ENCODE assay signal across 3 cellular contexts in the genomic region with DNA sequence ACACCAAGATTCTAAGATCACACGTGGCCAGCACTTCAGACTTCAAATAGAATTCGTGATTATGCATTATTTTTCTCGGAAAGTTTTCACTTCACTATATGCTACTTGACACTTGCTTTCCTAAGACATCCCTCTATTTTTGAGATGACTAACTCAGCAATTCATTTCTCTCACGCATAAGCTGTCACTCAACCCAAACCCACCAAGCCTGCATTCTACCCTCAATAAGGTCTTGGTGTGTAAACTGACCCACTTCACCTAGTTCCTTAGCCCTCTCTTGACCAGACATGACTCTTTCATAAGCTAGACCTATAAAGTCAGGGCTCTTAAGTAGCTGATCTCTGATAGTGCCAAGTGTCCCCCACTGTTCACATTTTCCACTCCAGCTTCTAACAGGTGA.
TF ChIP-seq lines count a peak whose summit lies in the region.

No MANE protein-coding gene starts in this region.

TF ChIP-seq in SK-N-SH, 30 proteins besides CTCF, POLR2A, EP300 and RAD21:
- TF ChIP-seq NRF1 (IDR thresholded peaks at IDR 0.05; ENCODE audit: low read depth, low read length) (no peak), FOSL2 (IDR thresholded peaks at IDR 0.05; ENCODE audit: borderline replicate concordance, low read depth) (no peak), RCOR1 (IDR thresholded peaks at IDR 0.05; ENCODE audit: low read length) (no peak), RXRA (IDR thresholded peaks at IDR 0.05; ENCODE audit: borderline replicate concordance, low read depth) (no peak), FOXJ3 (CRISPR knock-in tag; IDR thresholded peaks at IDR 0.05) (no peak), MXI1 (IDR thresholded peaks at IDR 0.05; ENCODE audit: low read depth, low read length) (no peak), CHD2 (IDR thresholded peaks at IDR 0.05; ENCODE audit: low read length, partially characterized antibody) (no peak)
- TF ChIP-seq, protein P1, sequence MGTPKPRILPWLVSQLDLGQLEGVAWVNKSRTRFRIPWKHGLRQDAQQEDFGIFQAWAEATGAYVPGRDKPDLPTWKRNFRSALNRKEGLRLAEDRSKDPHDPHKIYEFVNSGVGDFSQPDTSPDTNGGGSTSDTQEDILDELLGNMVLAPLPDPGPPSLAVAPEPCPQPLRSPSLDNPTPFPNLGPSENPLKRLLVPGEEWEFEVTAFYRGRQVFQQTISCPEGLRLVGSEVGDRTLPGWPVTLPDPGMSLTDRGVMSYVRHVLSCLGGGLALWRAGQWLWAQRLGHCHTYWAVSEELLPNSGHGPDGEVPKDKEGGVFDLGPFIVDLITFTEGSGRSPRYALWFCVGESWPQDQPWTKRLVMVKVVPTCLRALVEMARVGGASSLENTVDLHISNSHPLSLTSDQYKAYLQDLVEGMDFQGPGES (IDR thresholded peaks at IDR 0.05; ENCODE audit: low read depth, low read length): no peak
- TF ChIP-seq, protein P2, sequence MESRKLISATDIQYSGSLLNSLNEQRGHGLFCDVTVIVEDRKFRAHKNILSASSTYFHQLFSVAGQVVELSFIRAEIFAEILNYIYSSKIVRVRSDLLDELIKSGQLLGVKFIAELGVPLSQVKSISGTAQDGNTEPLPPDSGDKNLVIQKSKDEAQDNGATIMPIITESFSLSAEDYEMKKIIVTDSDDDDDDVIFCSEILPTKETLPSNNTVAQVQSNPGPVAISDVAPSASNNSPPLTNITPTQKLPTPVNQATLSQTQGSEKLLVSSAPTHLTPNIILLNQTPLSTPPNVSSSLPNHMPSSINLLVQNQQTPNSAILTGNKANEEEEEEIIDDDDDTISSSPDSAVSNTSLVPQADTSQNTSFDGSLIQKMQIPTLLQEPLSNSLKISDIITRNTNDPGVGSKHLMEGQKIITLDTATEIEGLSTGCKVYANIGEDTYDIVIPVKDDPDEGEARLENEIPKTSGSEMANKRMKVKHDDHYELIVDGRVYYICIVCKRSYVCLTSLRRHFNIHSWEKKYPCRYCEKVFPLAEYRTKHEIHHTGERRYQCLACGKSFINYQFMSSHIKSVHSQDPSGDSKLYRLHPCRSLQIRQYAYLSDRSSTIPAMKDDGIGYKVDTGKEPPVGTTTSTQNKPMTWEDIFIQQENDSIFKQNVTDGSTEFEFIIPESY (IDR thresholded peaks at IDR 0.05; ENCODE audit: borderline replicate concordance, low read depth): no peak
- TF ChIP-seq, protein P3, sequence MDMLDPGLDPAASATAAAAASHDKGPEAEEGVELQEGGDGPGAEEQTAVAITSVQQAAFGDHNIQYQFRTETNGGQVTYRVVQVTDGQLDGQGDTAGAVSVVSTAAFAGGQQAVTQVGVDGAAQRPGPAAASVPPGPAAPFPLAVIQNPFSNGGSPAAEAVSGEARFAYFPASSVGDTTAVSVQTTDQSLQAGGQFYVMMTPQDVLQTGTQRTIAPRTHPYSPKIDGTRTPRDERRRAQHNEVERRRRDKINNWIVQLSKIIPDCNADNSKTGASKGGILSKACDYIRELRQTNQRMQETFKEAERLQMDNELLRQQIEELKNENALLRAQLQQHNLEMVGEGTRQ (IDR thresholded peaks at IDR 0.05; ENCODE audit: borderline replicate concordance, low read depth, low read length): no peak
- TF ChIP-seq, protein P4, sequence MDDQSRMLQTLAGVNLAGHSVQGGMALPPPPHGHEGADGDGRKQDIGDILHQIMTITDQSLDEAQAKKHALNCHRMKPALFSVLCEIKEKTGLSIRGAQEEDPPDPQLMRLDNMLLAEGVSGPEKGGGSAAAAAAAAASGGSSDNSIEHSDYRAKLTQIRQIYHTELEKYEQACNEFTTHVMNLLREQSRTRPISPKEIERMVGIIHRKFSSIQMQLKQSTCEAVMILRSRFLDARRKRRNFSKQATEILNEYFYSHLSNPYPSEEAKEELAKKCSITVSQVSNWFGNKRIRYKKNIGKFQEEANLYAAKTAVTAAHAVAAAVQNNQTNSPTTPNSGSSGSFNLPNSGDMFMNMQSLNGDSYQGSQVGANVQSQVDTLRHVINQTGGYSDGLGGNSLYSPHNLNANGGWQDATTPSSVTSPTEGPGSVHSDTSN (IDR thresholded peaks at IDR 0.05): no peak

TF ChIP-seq in SK-N-SH treated with all-trans-retinoic acid at 6 μM for 48 hours, 23 proteins besides CTCF, POLR2A, EP300 and RAD21:
- no peak for TF ChIP-seq RARB (CRISPR knock-in tag; IDR thresholded peaks at IDR 0.05)
- no peak for TF ChIP-seq ZFP3 (CRISPR knock-in tag; IDR thresholded peaks at IDR 0.05)
- no peak for TF ChIP-seq ZNF70 (CRISPR knock-in tag; IDR thresholded peaks at IDR 0.05)
- no peak for TF ChIP-seq TCF4 (CRISPR knock-in tag; IDR thresholded peaks at IDR 0.05; ENCODE audit: borderline replicate concordance)
- TF ChIP-seq GLIS3 (CRISPR knock-in tag; IDR thresholded peaks at IDR 0.05): no peak
- TF ChIP-seq, protein P5, sequence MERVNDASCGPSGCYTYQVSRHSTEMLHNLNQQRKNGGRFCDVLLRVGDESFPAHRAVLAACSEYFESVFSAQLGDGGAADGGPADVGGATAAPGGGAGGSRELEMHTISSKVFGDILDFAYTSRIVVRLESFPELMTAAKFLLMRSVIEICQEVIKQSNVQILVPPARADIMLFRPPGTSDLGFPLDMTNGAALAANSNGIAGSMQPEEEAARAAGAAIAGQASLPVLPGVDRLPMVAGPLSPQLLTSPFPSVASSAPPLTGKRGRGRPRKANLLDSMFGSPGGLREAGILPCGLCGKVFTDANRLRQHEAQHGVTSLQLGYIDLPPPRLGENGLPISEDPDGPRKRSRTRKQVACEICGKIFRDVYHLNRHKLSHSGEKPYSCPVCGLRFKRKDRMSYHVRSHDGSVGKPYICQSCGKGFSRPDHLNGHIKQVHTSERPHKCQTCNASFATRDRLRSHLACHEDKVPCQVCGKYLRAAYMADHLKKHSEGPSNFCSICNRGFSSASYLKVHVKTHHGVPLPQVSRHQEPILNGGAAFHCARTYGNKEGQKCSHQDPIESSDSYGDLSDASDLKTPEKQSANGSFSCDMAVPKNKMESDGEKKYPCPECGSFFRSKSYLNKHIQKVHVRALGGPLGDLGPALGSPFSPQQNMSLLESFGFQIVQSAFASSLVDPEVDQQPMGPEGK (CRISPR knock-in tag; IDR thresholded peaks at IDR 0.05; ENCODE audit: borderline replicate concordance): no peak
- no peak for TF ChIP-seq CSDC2 (CRISPR knock-in tag; IDR thresholded peaks at IDR 0.05)
- no peak for TF ChIP-seq ZFP30 (CRISPR knock-in tag; IDR thresholded peaks at IDR 0.05)
- TF ChIP-seq, protein P6, sequence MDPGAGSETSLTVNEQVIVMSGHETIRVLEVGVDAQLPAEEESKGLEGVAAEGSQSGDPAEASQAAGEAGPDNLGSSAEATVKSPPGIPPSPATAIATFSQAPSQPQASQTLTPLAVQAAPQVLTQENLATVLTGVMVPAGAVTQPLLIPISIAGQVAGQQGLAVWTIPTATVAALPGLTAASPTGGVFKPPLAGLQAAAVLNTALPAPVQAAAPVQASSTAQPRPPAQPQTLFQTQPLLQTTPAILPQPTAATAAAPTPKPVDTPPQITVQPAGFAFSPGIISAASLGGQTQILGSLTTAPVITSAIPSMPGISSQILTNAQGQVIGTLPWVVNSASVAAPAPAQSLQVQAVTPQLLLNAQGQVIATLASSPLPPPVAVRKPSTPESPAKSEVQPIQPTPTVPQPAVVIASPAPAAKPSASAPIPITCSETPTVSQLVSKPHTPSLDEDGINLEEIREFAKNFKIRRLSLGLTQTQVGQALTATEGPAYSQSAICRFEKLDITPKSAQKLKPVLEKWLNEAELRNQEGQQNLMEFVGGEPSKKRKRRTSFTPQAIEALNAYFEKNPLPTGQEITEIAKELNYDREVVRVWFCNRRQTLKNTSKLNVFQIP (CRISPR knock-in tag; IDR thresholded peaks at IDR 0.05; ENCODE audit: borderline replicate concordance, low read depth): no peak
- TF ChIP-seq ZNF8 (CRISPR knock-in tag; IDR thresholded peaks at IDR 0.05): no peak

TF ChIP-seq in IMR-90, 13 proteins besides CTCF, POLR2A, EP300 and RAD21:
- no peak for TF ChIP-seq MAZ (IDR thresholded peaks at IDR 0.05; ENCODE audit: borderline replicate concordance, low read depth, low read length)
- no peak for TF ChIP-seq RCOR1 (IDR thresholded peaks at IDR 0.05; ENCODE audit: insufficient replicate concordance, low read length)
- no peak for TF ChIP-seq FOS (IDR thresholded peaks at IDR 0.05; ENCODE audit: low read depth, low read length)
- no peak for TF ChIP-seq MXI1 (IDR thresholded peaks at IDR 0.05; ENCODE audit: borderline replicate concordance, low read depth, low read length)
- no peak for TF ChIP-seq RFX5 (IDR thresholded peaks at IDR 0.05; ENCODE audit: low read depth, low read length)
TF ChIP-seq in IMR-90: peak in this region for 0.
